1 cellular context compared by ENCODE assay signal in genomic region chr13:48730971-48731658, GRCh38.
TF ChIP-seq lines count a peak whose summit lies in the region.

No MANE protein-coding gene starts in this region.

TF ChIP-seq in GM23338, 12 proteins besides CTCF, POLR2A, EP300 and RAD21 (continued from another document):
- no peak for TF ChIP-seq ZNF462 (CRISPR knock-in tag; IDR thresholded peaks at IDR 0.05)
- no peak for TF ChIP-seq EZH2phosphoT487 (IDR thresholded peaks at IDR 0.05; ENCODE audit: unreplicated experiment)
- TF ChIP-seq, protein P1, sequence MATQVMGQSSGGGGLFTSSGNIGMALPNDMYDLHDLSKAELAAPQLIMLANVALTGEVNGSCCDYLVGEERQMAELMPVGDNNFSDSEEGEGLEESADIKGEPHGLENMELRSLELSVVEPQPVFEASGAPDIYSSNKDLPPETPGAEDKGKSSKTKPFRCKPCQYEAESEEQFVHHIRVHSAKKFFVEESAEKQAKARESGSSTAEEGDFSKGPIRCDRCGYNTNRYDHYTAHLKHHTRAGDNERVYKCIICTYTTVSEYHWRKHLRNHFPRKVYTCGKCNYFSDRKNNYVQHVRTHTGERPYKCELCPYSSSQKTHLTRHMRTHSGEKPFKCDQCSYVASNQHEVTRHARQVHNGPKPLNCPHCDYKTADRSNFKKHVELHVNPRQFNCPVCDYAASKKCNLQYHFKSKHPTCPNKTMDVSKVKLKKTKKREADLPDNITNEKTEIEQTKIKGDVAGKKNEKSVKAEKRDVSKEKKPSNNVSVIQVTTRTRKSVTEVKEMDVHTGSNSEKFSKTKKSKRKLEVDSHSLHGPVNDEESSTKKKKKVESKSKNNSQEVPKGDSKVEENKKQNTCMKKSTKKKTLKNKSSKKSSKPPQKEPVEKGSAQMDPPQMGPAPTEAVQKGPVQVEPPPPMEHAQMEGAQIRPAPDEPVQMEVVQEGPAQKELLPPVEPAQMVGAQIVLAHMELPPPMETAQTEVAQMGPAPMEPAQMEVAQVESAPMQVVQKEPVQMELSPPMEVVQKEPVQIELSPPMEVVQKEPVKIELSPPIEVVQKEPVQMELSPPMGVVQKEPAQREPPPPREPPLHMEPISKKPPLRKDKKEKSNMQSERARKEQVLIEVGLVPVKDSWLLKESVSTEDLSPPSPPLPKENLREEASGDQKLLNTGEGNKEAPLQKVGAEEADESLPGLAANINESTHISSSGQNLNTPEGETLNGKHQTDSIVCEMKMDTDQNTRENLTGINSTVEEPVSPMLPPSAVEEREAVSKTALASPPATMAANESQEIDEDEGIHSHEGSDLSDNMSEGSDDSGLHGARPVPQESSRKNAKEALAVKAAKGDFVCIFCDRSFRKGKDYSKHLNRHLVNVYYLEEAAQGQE (IDR thresholded peaks at IDR 0.05; ENCODE audit: unreplicated experiment), result no peak
